In the genomic region with DNA sequence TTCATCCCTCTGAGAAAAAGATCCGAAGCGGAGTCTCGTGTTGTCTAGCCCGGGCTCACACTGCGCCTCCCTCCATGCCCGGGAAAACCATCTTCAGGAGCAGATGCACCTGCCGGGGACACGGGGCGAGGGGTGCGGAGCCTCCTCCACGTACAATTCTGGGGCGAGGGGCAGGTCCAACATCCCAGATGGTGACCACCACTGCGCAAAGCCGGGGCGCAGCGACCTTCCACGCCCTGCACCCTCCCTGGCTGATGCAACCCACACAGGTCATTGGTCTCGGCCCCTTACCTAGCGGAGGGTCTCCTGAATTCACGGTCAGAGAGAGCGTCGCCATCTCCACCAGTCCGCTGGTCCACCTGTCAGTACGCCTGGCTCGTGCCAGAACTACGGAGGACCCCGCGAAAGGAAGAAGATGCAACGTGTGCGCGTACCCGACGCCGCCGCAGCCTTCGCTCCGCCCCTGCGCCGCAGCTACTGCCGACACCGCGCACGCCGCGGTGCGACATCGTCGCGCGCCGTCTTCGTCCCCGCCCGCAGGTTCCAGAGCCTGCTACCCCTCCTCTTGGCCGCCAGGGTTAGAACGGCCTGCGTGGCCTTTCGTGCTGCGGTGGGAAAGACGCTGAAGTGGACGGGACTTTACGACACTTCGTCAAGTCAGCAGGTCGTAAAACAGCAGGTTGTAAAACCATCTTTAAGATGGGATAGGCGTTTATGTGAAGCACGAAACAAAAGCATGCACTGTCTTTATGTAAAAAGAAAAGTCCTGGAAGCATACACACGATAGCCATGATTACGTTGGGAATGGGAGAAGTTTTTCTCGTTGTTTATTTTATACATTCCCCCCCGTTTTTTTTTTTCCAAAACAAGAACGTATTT, we compare ENCODE assay signal across 1 cellular context.
A peak's percentile ranks its signal among the peaks of the same experiment; 100 is the strongest.
TF ChIP-seq lines count a peak whose summit lies in the region.

EPRS1 (minus strand) TSS at position 454 of the 879 bp plus-strand sequence; CDS start at position 337, 117 bp downstream.

TF ChIP-seq in HepG2, 621 proteins besides CTCF, POLR2A, EP300 and RAD21 (continued from another document and continues in another):
- TF ChIP-seq, protein P1, sequence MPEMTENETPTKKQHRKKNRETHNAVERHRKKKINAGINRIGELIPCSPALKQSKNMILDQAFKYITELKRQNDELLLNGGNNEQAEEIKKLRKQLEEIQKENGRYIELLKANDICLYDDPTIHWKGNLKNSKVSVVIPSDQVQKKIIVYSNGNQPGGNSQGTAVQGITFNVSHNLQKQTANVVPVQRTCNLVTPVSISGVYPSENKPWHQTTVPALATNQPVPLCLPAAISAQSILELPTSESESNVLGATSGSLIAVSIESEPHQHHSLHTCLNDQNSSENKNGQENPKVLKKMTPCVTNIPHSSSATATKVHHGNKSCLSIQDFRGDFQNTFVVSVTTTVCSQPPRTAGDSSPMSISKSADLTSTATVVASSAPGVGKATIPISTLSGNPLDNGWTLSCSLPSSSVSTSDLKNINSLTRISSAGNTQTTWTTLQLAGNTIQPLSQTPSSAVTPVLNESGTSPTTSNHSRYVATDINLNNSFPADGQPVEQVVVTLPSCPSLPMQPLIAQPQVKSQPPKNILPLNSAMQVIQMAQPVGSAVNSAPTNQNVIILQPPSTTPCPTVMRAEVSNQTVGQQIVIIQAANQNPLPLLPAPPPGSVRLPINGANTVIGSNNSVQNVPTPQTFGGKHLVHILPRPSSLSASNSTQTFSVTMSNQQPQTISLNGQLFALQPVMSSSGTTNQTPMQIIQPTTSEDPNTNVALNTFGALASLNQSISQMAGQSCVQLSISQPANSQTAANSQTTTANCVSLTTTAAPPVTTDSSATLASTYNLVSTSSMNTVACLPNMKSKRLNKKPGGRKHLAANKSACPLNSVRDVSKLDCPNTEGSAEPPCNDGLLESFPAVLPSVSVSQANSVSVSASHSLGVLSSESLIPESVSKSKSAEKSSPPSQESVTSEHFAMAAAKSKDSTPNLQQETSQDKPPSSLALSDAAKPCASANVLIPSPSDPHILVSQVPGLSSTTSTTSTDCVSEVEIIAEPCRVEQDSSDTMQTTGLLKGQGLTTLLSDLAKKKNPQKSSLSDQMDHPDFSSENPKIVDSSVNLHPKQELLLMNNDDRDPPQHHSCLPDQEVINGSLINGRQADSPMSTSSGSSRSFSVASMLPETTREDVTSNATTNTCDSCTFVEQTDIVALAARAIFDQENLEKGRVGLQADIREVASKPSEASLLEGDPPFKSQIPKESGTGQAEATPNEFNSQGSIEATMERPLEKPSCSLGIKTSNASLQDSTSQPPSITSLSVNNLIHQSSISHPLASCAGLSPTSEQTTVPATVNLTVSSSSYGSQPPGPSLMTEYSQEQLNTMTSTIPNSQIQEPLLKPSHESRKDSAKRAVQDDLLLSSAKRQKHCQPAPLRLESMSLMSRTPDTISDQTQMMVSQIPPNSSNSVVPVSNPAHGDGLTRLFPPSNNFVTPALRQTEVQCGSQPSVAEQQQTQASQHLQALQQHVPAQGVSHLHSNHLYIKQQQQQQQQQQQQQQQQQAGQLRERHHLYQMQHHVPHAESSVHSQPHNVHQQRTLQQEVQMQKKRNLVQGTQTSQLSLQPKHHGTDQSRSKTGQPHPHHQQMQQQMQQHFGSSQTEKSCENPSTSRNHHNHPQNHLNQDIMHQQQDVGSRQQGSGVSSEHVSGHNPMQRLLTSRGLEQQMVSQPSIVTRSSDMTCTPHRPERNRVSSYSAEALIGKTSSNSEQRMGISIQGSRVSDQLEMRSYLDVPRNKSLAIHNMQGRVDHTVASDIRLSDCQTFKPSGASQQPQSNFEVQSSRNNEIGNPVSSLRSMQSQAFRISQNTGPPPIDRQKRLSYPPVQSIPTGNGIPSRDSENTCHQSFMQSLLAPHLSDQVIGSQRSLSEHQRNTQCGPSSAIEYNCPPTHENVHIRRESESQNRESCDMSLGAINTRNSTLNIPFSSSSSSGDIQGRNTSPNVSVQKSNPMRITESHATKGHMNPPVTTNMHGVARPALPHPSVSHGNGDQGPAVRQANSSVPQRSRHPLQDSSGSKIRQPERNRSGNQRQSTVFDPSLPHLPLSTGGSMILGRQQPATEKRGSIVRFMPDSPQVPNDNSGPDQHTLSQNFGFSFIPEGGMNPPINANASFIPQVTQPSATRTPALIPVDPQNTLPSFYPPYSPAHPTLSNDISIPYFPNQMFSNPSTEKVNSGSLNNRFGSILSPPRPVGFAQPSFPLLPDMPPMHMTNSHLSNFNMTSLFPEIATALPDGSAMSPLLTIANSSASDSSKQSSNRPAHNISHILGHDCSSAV (CRISPR knock-in tag; IDR thresholded peaks at IDR 0.05; ENCODE audit: borderline replicate concordance): no peak
- no peak for TF ChIP-seq ZNF7 (CRISPR knock-in tag; IDR thresholded peaks at IDR 0.05)
- TF ChIP-seq ATF4 (CRISPR knock-in tag; IDR thresholded peaks at IDR 0.05): peak; percentile 71 to 99
- TF ChIP-seq, protein P2, sequence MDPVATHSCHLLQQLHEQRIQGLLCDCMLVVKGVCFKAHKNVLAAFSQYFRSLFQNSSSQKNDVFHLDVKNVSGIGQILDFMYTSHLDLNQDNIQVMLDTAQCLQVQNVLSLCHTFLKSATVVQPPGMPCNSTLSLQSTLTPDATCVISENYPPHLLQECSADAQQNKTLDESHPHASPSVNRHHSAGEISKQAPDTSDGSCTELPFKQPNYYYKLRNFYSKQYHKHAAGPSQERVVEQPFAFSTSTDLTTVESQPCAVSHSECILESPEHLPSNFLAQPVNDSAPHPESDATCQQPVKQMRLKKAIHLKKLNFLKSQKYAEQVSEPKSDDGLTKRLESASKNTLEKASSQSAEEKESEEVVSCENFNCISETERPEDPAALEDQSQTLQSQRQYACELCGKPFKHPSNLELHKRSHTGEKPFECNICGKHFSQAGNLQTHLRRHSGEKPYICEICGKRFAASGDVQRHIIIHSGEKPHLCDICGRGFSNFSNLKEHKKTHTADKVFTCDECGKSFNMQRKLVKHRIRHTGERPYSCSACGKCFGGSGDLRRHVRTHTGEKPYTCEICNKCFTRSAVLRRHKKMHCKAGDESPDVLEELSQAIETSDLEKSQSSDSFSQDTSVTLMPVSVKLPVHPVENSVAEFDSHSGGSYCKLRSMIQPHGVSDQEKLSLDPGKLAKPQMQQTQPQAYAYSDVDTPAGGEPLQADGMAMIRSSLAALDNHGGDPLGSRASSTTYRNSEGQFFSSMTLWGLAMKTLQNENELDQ (CRISPR knock-in tag; IDR thresholded peaks at IDR 0.05; ENCODE audit: borderline replicate concordance): no peak
- TF ChIP-seq ZNF598 (CRISPR knock-in tag; IDR thresholded peaks at IDR 0.05; ENCODE audit: borderline replicate concordance): peak; percentile 69; the same call in 1 of the 2 replicates
- TF ChIP-seq MAZ (IDR thresholded peaks at IDR 0.05; ENCODE audit: borderline replicate concordance, low read depth, low read length): peak; percentile 64; the same call in 1 of the 2 replicates
- TF ChIP-seq MAZ (CRISPR knock-in tag; IDR thresholded peaks at IDR 0.05; ENCODE audit: low read depth): peak; percentile 89
- TF ChIP-seq ZNF33A (CRISPR knock-in tag; IDR thresholded peaks at IDR 0.05; ENCODE audit: borderline replicate concordance): no peak
- 0 out of 2 replicates have a peak, but pooled peaks have one; percentile 42 for TF ChIP-seq ZNF761 (CRISPR knock-in tag; conservative IDR thresholded peaks at IDR 0.05)
- no peak for TF ChIP-seq SNAPC5 (CRISPR knock-in tag; IDR thresholded peaks at IDR 0.05; ENCODE audit: borderline replicate concordance)
- TF ChIP-seq, protein P3, sequence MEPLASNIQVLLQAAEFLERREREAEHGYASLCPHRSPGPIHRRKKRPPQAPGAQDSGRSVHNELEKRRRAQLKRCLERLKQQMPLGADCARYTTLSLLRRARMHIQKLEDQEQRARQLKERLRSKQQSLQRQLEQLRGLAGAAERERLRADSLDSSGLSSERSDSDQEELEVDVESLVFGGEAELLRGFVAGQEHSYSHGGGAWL (CRISPR knock-in tag; IDR thresholded peaks at IDR 0.05): peak; percentile 89
- no peak; the same call in 1 of the 2 replicates for TF ChIP-seq ZNF704 (CRISPR knock-in tag; IDR thresholded peaks at IDR 0.05; ENCODE audit: borderline replicate concordance)
- 0 out of 2 replicates have a peak, but pooled peaks have one; percentile 63 for TF ChIP-seq ZNF180 (CRISPR knock-in tag; IDR thresholded peaks at IDR 0.05; ENCODE audit: borderline replicate concordance, low read depth)
- peak; percentile 95 for TF ChIP-seq REPIN1 (CRISPR knock-in tag; IDR thresholded peaks at IDR 0.05; ENCODE audit: borderline replicate concordance, low read depth)
- no peak for TF ChIP-seq ZNF260 (CRISPR knock-in tag; IDR thresholded peaks at IDR 0.05; ENCODE audit: borderline replicate concordance, low read depth)
- no peak for TF ChIP-seq RFX1 (IDR thresholded peaks at IDR 0.05)
- TF ChIP-seq ZNF432 (CRISPR knock-in tag; IDR thresholded peaks at IDR 0.05; ENCODE audit: borderline replicate concordance): no peak
- 0 out of 2 replicates have a peak, but pooled peaks have one; percentile 23 for TF ChIP-seq ZNF790 (CRISPR knock-in tag; IDR thresholded peaks at IDR 0.05; ENCODE audit: borderline replicate concordance)
- TF ChIP-seq, protein P4, sequence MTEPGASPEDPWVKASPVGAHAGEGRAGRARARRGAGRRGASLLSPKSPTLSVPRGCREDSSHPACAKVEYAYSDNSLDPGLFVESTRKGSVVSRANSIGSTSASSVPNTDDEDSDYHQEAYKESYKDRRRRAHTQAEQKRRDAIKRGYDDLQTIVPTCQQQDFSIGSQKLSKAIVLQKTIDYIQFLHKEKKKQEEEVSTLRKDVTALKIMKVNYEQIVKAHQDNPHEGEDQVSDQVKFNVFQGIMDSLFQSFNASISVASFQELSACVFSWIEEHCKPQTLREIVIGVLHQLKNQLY (CRISPR knock-in tag; IDR thresholded peaks at IDR 0.05): peak; percentile 46
- no peak; the same call in 1 of the 2 replicates for TF ChIP-seq RNF2 (conservative IDR thresholded peaks at IDR 0.05; ENCODE audit: low read depth)
- TF ChIP-seq MZF1 (CRISPR knock-in tag; IDR thresholded peaks at IDR 0.05; ENCODE audit: borderline replicate concordance): no peak
- 0 out of 2 replicates have a peak, but pooled peaks have one; percentile 65 for TF ChIP-seq PCBP1 (IDR thresholded peaks at IDR 0.05; ENCODE audit: borderline replicate concordance, low read depth, low read length)
- TF ChIP-seq CBX2 (IDR thresholded peaks at IDR 0.05; ENCODE audit: low read depth, low read length): no peak
- no peak for TF ChIP-seq CBX2 (CRISPR knock-in tag; IDR thresholded peaks at IDR 0.05; ENCODE audit: low read depth)
- TF ChIP-seq, protein P5, sequence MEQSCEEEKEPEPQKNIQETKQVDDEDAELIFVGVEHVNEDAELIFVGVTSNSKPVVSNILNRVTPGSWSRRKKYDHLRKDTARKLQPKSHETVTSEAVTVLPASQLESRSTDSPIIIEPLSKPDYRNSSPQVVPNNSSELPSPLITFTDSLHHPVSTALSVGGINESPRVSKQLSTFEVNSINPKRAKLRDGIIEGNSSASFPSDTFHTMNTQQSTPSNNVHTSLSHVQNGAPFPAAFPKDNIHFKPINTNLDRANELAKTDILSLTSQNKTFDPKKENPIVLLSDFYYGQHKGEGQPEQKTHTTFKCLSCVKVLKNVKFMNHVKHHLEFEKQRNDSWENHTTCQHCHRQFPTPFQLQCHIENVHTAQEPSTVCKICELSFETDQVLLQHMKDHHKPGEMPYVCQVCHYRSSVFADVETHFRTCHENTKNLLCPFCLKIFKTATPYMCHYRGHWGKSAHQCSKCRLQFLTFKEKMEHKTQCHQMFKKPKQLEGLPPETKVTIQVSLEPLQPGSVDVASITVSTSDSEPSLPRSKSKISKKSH (CRISPR knock-in tag; IDR thresholded peaks at IDR 0.05; ENCODE audit: borderline replicate concordance): peak; percentile 94
- TF ChIP-seq SMAD9 (CRISPR knock-in tag; IDR thresholded peaks at IDR 0.05): no peak
- TF ChIP-seq, protein P6, sequence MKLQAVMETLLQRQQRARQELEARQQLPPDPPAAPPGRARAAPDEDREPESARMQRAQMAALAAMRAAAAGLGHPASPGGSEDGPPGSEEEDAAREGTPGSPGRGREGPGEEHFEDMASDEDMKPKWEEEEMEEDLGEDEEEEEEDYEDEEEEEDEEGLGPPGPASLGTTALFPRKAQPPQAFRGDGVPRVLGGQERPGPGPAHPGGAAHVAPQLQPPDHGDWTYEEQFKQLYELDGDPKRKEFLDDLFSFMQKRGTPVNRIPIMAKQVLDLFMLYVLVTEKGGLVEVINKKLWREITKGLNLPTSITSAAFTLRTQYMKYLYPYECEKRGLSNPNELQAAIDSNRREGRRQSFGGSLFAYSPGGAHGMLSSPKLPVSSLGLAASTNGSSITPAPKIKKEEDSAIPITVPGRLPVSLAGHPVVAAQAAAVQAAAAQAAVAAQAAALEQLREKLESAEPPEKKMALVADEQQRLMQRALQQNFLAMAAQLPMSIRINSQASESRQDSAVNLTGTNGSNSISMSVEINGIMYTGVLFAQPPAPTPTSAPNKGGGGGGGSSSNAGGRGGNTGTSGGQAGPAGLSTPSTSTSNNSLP (IDR thresholded peaks at IDR 0.05; ENCODE audit: low read depth, low read length): 0 out of 2 replicates have a peak, but pooled peaks have one; percentile 29
- TF ChIP-seq, protein P7, sequence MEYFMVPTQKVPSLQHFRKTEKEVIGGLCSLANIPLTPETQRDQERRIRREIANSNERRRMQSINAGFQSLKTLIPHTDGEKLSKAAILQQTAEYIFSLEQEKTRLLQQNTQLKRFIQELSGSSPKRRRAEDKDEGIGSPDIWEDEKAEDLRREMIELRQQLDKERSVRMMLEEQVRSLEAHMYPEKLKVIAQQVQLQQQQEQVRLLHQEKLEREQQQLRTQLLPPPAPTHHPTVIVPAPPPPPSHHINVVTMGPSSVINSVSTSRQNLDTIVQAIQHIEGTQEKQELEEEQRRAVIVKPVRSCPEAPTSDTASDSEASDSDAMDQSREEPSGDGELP (IDR thresholded peaks at IDR 0.05; ENCODE audit: borderline replicate concordance, low read depth): peak; percentile 33; the same call in 1 of the 2 replicates
- TF ChIP-seq MED1 (CRISPR knock-in tag; IDR thresholded peaks at IDR 0.05): peak; percentile 84
- no peak for TF ChIP-seq ETS1 (CRISPR knock-in tag; IDR thresholded peaks at IDR 0.05)
- TF ChIP-seq ZNF607 (CRISPR knock-in tag; IDR thresholded peaks at IDR 0.05; ENCODE audit: borderline replicate concordance): peak; percentile 78
